Comparison of ENCODE assay signal across 14 cellular contexts in the genomic region with DNA sequence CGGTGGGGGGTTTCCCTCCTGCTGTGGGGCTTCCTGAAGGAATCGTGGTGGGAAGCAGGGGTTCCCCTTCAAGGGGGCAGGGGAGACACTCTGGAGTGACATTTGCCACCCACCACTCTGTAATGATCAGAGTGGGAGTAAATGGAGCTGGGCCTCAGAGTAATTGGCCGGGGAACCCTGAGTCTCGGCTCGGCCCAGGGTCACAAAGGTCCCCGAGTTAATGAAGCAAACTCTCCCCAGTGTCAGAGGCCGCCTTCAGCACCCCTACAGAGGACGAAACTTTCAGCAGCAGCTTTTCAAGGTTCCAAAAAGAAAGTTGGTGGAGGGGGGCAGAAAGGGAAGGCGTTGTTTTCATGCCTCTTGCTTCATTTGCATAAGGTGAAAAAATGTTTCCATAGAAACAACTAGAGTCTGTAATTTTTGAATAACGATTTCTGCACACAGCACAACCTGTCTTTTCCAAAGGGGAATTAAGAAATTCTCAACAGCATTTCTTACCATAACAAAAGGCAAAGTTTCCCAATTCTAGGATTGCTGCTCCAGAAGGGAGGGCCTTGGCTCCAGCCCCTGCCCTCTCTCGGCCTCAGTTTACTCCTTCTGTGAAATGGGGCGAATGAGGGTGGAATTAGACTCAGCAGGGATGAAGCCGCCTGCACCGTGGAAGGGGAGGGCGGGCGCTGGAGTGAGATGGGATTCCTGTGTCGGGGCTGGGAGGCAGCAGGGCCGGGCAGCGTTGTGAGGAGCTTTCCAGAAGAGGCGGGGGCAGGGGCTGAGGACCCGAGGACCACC.
DNase-seq lines count a peak whose midpoint lies in the region; ATAC-seq and TF ChIP-seq lines count a peak whose summit lies in the region.
"Had no signal": no experiment of that assay in that cellular context is flagged by ENCODE, and none has a peak within 500 bp of the region (broad histone marks: within the 10 kb centered on the region; RNA-seq: fewer than 3 reads in every experiment).

No MANE protein-coding gene starts in this region.

- H3K4me1 ChIP-seq in BLaER1 (peaks cover 47% of the 10 kb centered on the region), MM.1S (ENCODE audit: low read length) (no peaks in the 10 kb centered on the region)
- H3K4me1 ChIP-seq: heart right ventricle had no signal

- no peak overlapping the region for H3K27ac ChIP-seq in BLaER1
- no peak overlapping the region for H3K27ac ChIP-seq in MM.1S (ENCODE audit: low read length)
- H3K27ac ChIP-seq in caudate nucleus (ENCODE audit: low read depth, low read length), result peak overlapping the region; percentile 64
- H3K27ac ChIP-seq: esophagus squamous epithelium, heart right ventricle, HL-60 had no signal

- peaks cover 6% of the 10 kb centered on the region for H3K27me3 Mint-ChIP-seq in memory B cell

- H3K4me3 Mint-ChIP-seq in memory B cell, result peak overlapping the region; percentile 61

- no peak overlapping the region for H3K9ac ChIP-seq in BLaER1
- H3K9ac ChIP-seq in MM.1S (ENCODE audit: low read length), result no peak overlapping the region

- ATAC-seq in memory B cell (ENCODE audit: low read depth), result peak; percentile 56
- ATAC-seq in GM19351 (IDR thresholded peaks at IDR 0.05; ENCODE audit: unreplicated experiment), result no peak
- no peak for ATAC-seq in HG03469 (IDR thresholded peaks at IDR 0.05; ENCODE audit: unreplicated experiment)

- H3K36me3 Mint-ChIP-seq in memory B cell, result no peaks in the 10 kb centered on the region
- H3K36me3 Mint-ChIP-seq: naive B cell had no signal

- H3K4me3 ChIP-seq in BLaER1 (no peak overlapping the region), MM.1S (ENCODE audit: low read length) (no peak overlapping the region)
- H3K4me3 ChIP-seq: heart right ventricle had no signal

- H4K20me1 ChIP-seq in BLaER1, result no peaks in the 10 kb centered on the region
- no peaks in the 10 kb centered on the region for H4K20me1 ChIP-seq in MM.1S (ENCODE audit: insufficient read depth, low read length)

- peaks cover 15% of the 10 kb centered on the region for H3K4me1 Mint-ChIP-seq in memory B cell

- H3K4me2 ChIP-seq in BLaER1 (peak overlapping the region; percentile 74), MM.1S (ENCODE audit: low read depth, low read length) (peak overlapping the region; percentile 32; the same call in 1 of the 2 replicates)

- H3F3A ChIP-seq in MM.1S (ENCODE audit: insufficient read depth, low read length), result no peaks in the 10 kb centered on the region

- no peaks in the 10 kb centered on the region for H3K9me3 Mint-ChIP-seq in memory B cell
- H3K9me3 Mint-ChIP-seq: naive B cell had no signal

- no peak overlapping the region for H3K27ac Mint-ChIP-seq in memory B cell

- no peak overlapping the region for H2AFZ ChIP-seq in MM.1S (ENCODE audit: low read length)

- H3K9me3 ChIP-seq in BLaER1 (no peaks in the 10 kb centered on the region), MM.1S (replicated peaks; ENCODE audit: insufficient read depth, low read length) (no peaks in the 10 kb centered on the region)
- H3K9me3 ChIP-seq: esophagus squamous epithelium, heart right ventricle had no signal

- H3K36me3 ChIP-seq in BLaER1 (no peaks in the 10 kb centered on the region), MM.1S (replicated peaks; ENCODE audit: insufficient read depth, low read length) (no peaks in the 10 kb centered on the region)
- H3K36me3 ChIP-seq: esophagus squamous epithelium, heart right ventricle had no signal

- TF ChIP-seq CTCF in MM.1S (IDR thresholded peaks at IDR 0.05; ENCODE audit: low read length), result no peak

- H3K27me3 ChIP-seq in BLaER1, result no peaks in the 10 kb centered on the region
- peaks cover 35% of the 10 kb centered on the region for H3K27me3 ChIP-seq in MM.1S (replicated peaks; ENCODE audit: insufficient read depth, low read length)

- H3K9me2 ChIP-seq in MM.1S (replicated peaks; ENCODE audit: insufficient read depth, low read length), result no peaks in the 10 kb centered on the region

- no peaks in the 10 kb centered on the region for H3K79me2 ChIP-seq in MM.1S (ENCODE audit: low read length)

- DNase-seq in MM.1S, result no peak
- DNase-seq in caudate nucleus (lab: John Stamatoyannopoulos, UW), result peak in 4 of 61 donors; percentile 15 to 52 (median 26)
- no peak for DNase-seq in memory B cell (ENCODE audit: low spot score in 2 of 2)
- no peak for DNase-seq in GM19240 (ENCODE audit: insufficient read length, low spot score)
- DNase-seq in foreskin melanocyte, result no peak
- DNase-seq: esophagus squamous epithelium, left cardiac atrium, SW 1271 had no signal
